Comparison of ENCODE assay signal across 8 cellular contexts in genomic region chr3:128875556-128876120, GRCh38. TPM values are rescaled to one million over a fixed set of nuclear protein-coding genes. Genes with fewer than 3 reads are reported as not detected.
DNase-seq lines count a peak whose midpoint lies in the region; ATAC-seq, FAIRE-seq and TF ChIP-seq lines count a peak whose summit lies in the region.

No MANE protein-coding gene starts in this region.

- peaks cover 28 to 53% (median 45%) of the 10 kb centered on the region in 7 donors for H3K4me1 Mint-ChIP-seq in naive thymus-derived CD4-positive, alpha-beta T cell

- no peak for TF ChIP-seq POLR2A in thyroid gland (IDR thresholded peaks at IDR 0.05)

- peak; percentile 71 for ATAC-seq in naive thymus-derived CD4-positive, alpha-beta T cell
- ATAC-seq in GM18873 (IDR thresholded peaks at IDR 0.05; ENCODE audit: low FRiP score, unreplicated experiment) = no peak

- H3K27ac Mint-ChIP-seq in naive thymus-derived CD4-positive, alpha-beta T cell = peak overlapping the region; percentile 32 to 92 (median 76)

- CTCF ChIA-PET in naive thymus-derived CD4-positive, alpha-beta T cell (lab: Charles Lee) = interaction anchor here (0.7 to 6.1 kb wide), 14 partner anchors 27 to 370 kb away, joined by 3 to 85 read pairs (median 4); no protein-coding TSS in a partner anchor

- POLR2A ChIA-PET in naive thymus-derived CD4-positive, alpha-beta T cell (lab: Charles Lee) = interaction anchor here (0.6 to 7.6 kb wide), 7 partner anchors 10 to 440 kb away, joined by 3 to 46 read pairs (median 4); a partner anchor contains a TSS

- intact Hi-C loops in naive thymus-derived CD4-positive, alpha-beta T cell (cut with micrococcal nuclease) = loop anchor here (1.0 to 5.0 kb wide), 7 partner anchors 48 to 372 kb away; partner anchors contain the start of gene COPG1 (in 1 of the 2)
- intact Hi-C loops in thyroid gland (cut with DNase I) = no loop called here

- peaks cover 0 to 3% (median 0%) of the 10 kb centered on the region in 5 donors for H3K36me3 Mint-ChIP-seq in naive thymus-derived CD4-positive, alpha-beta T cell

- WGBS in thyroid gland, 2 donors = 46 to 48% methylated on average over 12 of the region's 12 CpGs

- no peaks in the 10 kb centered on the region for H3K36me3 ChIP-seq in naive thymus-derived CD4-positive, alpha-beta T cell (ENCODE audit: control insufficient read depth in 2 of 3, insufficient read depth in 3 of 3, low read length in 3 of 3)
- no peaks in the 10 kb centered on the region for H3K36me3 ChIP-seq in thyroid gland

- DNase-seq in D721Med (ENCODE audit: insufficient read length, low spot score) (peak; percentile 38), KG1 (lab: John Stamatoyannopoulos, UW) (peak; percentile 30), cerebellum (ENCODE audit: low spot score) (peak; percentile 47), thyroid gland (peak; percentile 29 to 39), cerebellar nuclear complex (lab: John Stamatoyannopoulos, UW) (no peak)
- peak; percentile 39 to 79 (median 72) for DNase-seq in naive thymus-derived CD4-positive, alpha-beta T cell

- peak overlapping the region in 8 of 10 donors; percentile 5 to 69 (median 48) for H3K4me3 Mint-ChIP-seq in naive thymus-derived CD4-positive, alpha-beta T cell

- peaks cover 16 to 33% of the 10 kb centered on the region in 2 donors for H3K4me1 ChIP-seq in naive thymus-derived CD4-positive, alpha-beta T cell (ENCODE audit: control insufficient read depth in 2 of 2, insufficient read depth in 2 of 2, low read length in 2 of 2)
- H3K4me1 ChIP-seq in thyroid gland = peaks cover 18 to 20% of the 10 kb centered on the region in 2 donors

- no peaks in the 10 kb centered on the region for H3K27me3 ChIP-seq in naive thymus-derived CD4-positive, alpha-beta T cell (ENCODE audit: control insufficient read depth in 2 of 2, insufficient read depth in 2 of 2, low read length in 2 of 2)
- no peaks in the 10 kb centered on the region for H3K27me3 ChIP-seq in thyroid gland

- peaks cover 0 to 6% (median 0%) of the 10 kb centered on the region in 5 donors for H3K27me3 Mint-ChIP-seq in naive thymus-derived CD4-positive, alpha-beta T cell

- H3K9me3 Mint-ChIP-seq in naive thymus-derived CD4-positive, alpha-beta T cell = peaks cover 0 to 4% (median 0%) of the 10 kb centered on the region in 11 donors

- H3K4me3 ChIP-seq in WI38 (ENCODE audit: low read depth, low read length) (no peak overlapping the region), thyroid gland (replicated peaks in 1 of 3) (no peak overlapping the region)
- no peak overlapping the region for H3K4me3 ChIP-seq in naive thymus-derived CD4-positive, alpha-beta T cell (ENCODE audit: low read length)

- H3K9me3 ChIP-seq in naive thymus-derived CD4-positive, alpha-beta T cell (ENCODE audit: control insufficient read depth in 2 of 3, low read length in 3 of 3) = no peaks in the 10 kb centered on the region
- no peaks in the 10 kb centered on the region for H3K9me3 ChIP-seq in thyroid gland

- H3K27ac ChIP-seq in naive thymus-derived CD4-positive, alpha-beta T cell (ENCODE audit: low read depth, low read length) = no peak overlapping the region
- H3K27ac ChIP-seq in thyroid gland = no peak overlapping the region

- no peak for FAIRE-seq in D721Med (lab: Jason Lieb, UNC)

- TF ChIP-seq CTCF in D721Med (IDR thresholded peaks at IDR 0.05; ENCODE audit: insufficient read depth, missing control alignments) (peak; percentile 56), WI38 (IDR thresholded peaks at IDR 0.05; ENCODE audit: low read depth, low read length) (peak; percentile 39), thyroid gland (IDR thresholded peaks at IDR 0.05) (peak in 1 of 6 experiments; percentile 33)

RNA-seq across cellular contexts. Expression of gene ACAD9, which starts 3.8 kb away (rescaled TPM):
- total RNA-seq in cerebellum (39.3 TPM), thyroid gland (10 to 100 TPM; 38.4 to 78.8 (median 61.0) TPM)
- total RNA-seq in naive thymus-derived CD4-positive, alpha-beta T cell = 10 to 100 TPM; 40.3 to 74.0 (median 63.0) TPM
- 10 to 100 TPM; 17.1 to 25.1 TPM for polyA plus RNA-seq in naive thymus-derived CD4-positive, alpha-beta T cell

Comparison
In these comparisons a context has a peak if more than half of its experiments do, and no peak if none do; other contexts are left out.
1. DNase-seq: peak in D721Med (single experiment), KG1 (single experiment), cerebellum (single experiment), naive thymus-derived CD4-positive, alpha-beta T cell (9 of 9) and thyroid gland (2 of 2); none in cerebellar nuclear complex (0 of 2).